1 cellular context compared by ENCODE assay signal in genomic region chr11:118176400-118177134, GRCh38.
TF ChIP-seq lines count a peak whose summit lies in the region.

SCN2B (minus strand) TSS chr11:118176639; CDS start chr11:118176431, 208 bp downstream.

TF ChIP-seq in H1, 55 proteins besides CTCF, POLR2A, EP300 and RAD21 (continued from another document):
- no peak for TF ChIP-seq JUN (IDR thresholded peaks at IDR 0.05; ENCODE audit: low read depth, low read length)
- no peak for TF ChIP-seq ATF2 (IDR thresholded peaks at IDR 0.05; ENCODE audit: low read length)
- TF ChIP-seq JUND (IDR thresholded peaks at IDR 0.05; ENCODE audit: low read length) = peak; percentile 36; the same call in 1 of the 2 replicates
- TF ChIP-seq SAP30 (IDR thresholded peaks at IDR 0.05; ENCODE audit: insufficient read depth, insufficient replicate concordance, low read length) = peak; percentile 71
TF ChIP-seq in H1: peak in this region for 5.
